In genomic region chr10:73246322-73246782, GRCh38 we compare ENCODE assay signal across 8 cellular contexts. TPM values are rescaled to one million over a fixed set of nuclear protein-coding genes. Genes with fewer than 3 reads are reported as not detected.
DNase-seq lines count a peak whose midpoint lies in the region; ATAC-seq lines count a peak whose summit lies in the region.

No MANE protein-coding gene starts in this region.

- POLR2A ChIA-PET in activated CD8-positive, alpha-beta T cell treated with anti-CD3 and anti-CD28 coated beads, Interleukin-2, amount 10 ng/mL, durations not matched to agents 7 days and 5 days (lab: Charles Lee): interaction anchor here (0.5 to 2.1 kb wide), 18 partner anchors 8 to 634 kb away, joined by 3 to 12 read pairs (median 5); partner anchors contain the start of genes ANXA7, CFAP70, ECD and FAM149B1

- no peak for ATAC-seq in activated CD8-positive, alpha-beta T cell treated with anti-CD3 and anti-CD28 coated beads, Interleukin-2, amount 10 ng/mL, durations not matched to agents 7 days and 5 days
- no peak for ATAC-seq in stimulated activated naive B cell treated with anti-CD40 and anti-IgM and Interleukin-4, amounts not matched to agents 10 μg/mL and 1 μg/mL and 100 μg/mL, for 72 hours (replicated peaks)

- peak overlapping the region; percentile 91 for H3K4me3 ChIP-seq in iPS-11a (ENCODE audit: low read depth, low read length)

- DNase-seq in NCI-H146 (lab: John Stamatoyannopoulos, UW) (peak; percentile 24), NCI-H146 treated with DMSO at 0.1 percent for 48 hours (lab: John Stamatoyannopoulos, UW; ENCODE audit: unreplicated experiment) (no peak), HCEC 1CT (no peak), Kasumi-1 (lab: John Stamatoyannopoulos, UW) (no peak)
- DNase-seq in activated CD8-positive, alpha-beta T cell treated with anti-CD3 and anti-CD28 coated beads, Interleukin-2, amount 10 ng/mL, durations not matched to agents 7 days and 5 days: no peak
- DNase-seq in stimulated activated naive B cell treated with anti-CD40 and anti-IgM and Interleukin-4, amounts not matched to agents 10 μg/mL and 1 μg/mL and 100 μg/mL, for 72 hours: no peak
- no peak for DNase-seq in stimulated activated naive CD4-positive, alpha-beta T cell treated with Interleukin-2 at 50 U/mL for 16 hours (lab: John Stamatoyannopoulos, UW)

- no peaks in the 10 kb centered on the region for H3K27me3 Mint-ChIP-seq in activated CD8-positive, alpha-beta T cell treated with anti-CD3 and anti-CD28 coated beads, Interleukin-2, amount 10 ng/mL, durations not matched to agents 7 days and 5 days (ENCODE audit: low read depth)
- H3K27me3 Mint-ChIP-seq in stimulated activated naive B cell treated with anti-CD40 and anti-IgM and Interleukin-4, amounts not matched to agents 10 μg/mL and 1 μg/mL and 100 μg/mL, for 72 hours: no peaks in the 10 kb centered on the region

- peak overlapping the region; percentile 98 for H3K27ac Mint-ChIP-seq in activated CD8-positive, alpha-beta T cell treated with anti-CD3 and anti-CD28 coated beads, Interleukin-2, amount 10 ng/mL, durations not matched to agents 7 days and 5 days
- peak overlapping the region; percentile 99 for H3K27ac Mint-ChIP-seq in stimulated activated naive B cell treated with anti-CD40 and anti-IgM and Interleukin-4, amounts not matched to agents 10 μg/mL and 1 μg/mL and 100 μg/mL, for 72 hours

- peaks cover 77% of the 10 kb centered on the region for H3K36me3 Mint-ChIP-seq in activated CD8-positive, alpha-beta T cell treated with anti-CD3 and anti-CD28 coated beads, Interleukin-2, amount 10 ng/mL, durations not matched to agents 7 days and 5 days (ENCODE audit: low read depth)
- peaks cover 32 to 56% of the 10 kb centered on the region in 2 donors for H3K36me3 Mint-ChIP-seq in stimulated activated naive B cell treated with anti-CD40 and anti-IgM and Interleukin-4, amounts not matched to agents 10 μg/mL and 1 μg/mL and 100 μg/mL, for 72 hours

- peak overlapping the region; percentile 100 for H3K4me3 Mint-ChIP-seq in activated CD8-positive, alpha-beta T cell treated with anti-CD3 and anti-CD28 coated beads, Interleukin-2, amount 10 ng/mL, durations not matched to agents 7 days and 5 days
- H3K4me3 Mint-ChIP-seq in stimulated activated naive B cell treated with anti-CD40 and anti-IgM and Interleukin-4, amounts not matched to agents 10 μg/mL and 1 μg/mL and 100 μg/mL, for 72 hours: peak overlapping the region; percentile 97 to 98

- H3K4me1 Mint-ChIP-seq in activated CD8-positive, alpha-beta T cell treated with anti-CD3 and anti-CD28 coated beads, Interleukin-2, amount 10 ng/mL, durations not matched to agents 7 days and 5 days (ENCODE audit: low read depth): peaks cover 61% of the 10 kb centered on the region
- H3K4me1 Mint-ChIP-seq in stimulated activated naive B cell treated with anti-CD40 and anti-IgM and Interleukin-4, amounts not matched to agents 10 μg/mL and 1 μg/mL and 100 μg/mL, for 72 hours: peaks cover 24 to 60% of the 10 kb centered on the region in 2 donors

- H3K9me3 Mint-ChIP-seq in activated CD8-positive, alpha-beta T cell treated with anti-CD3 and anti-CD28 coated beads, Interleukin-2, amount 10 ng/mL, durations not matched to agents 7 days and 5 days (ENCODE audit: insufficient read depth): no peaks in the 10 kb centered on the region
- H3K9me3 Mint-ChIP-seq in stimulated activated naive B cell treated with anti-CD40 and anti-IgM and Interleukin-4, amounts not matched to agents 10 μg/mL and 1 μg/mL and 100 μg/mL, for 72 hours: no peaks in the 10 kb centered on the region

- CTCF ChIA-PET in activated CD8-positive, alpha-beta T cell treated with anti-CD3 and anti-CD28 coated beads, Interleukin-2, amount 10 ng/mL, durations not matched to agents 7 days and 5 days (lab: Charles Lee): interaction anchor here (0.6 to 2.0 kb wide), 10 partner anchors 9 to 1636 kb away, joined by 3 to 9 read pairs (median 4); partner anchors contain the start of genes CFAP70 and PPP3CB

RNA-seq across cellular contexts. Expression of gene DNAJC9, which starts 0.7 kb away (rescaled TPM):
- total RNA-seq in activated CD8-positive, alpha-beta T cell treated with anti-CD3 and anti-CD28 coated beads, Interleukin-2, amount 10 ng/mL, durations not matched to agents 7 days and 5 days: 10 to 100 TPM; 70.7 to 71.6 TPM

RNA-seq across cellular contexts. Expression of gene MRPS16, which starts 6.1 kb away (rescaled TPM):
- total RNA-seq in activated CD8-positive, alpha-beta T cell treated with anti-CD3 and anti-CD28 coated beads, Interleukin-2, amount 10 ng/mL, durations not matched to agents 7 days and 5 days: 100 to 1,000 TPM in 1 of 2 experiments, 10 to 100 TPM in 1; 97.5 to 103 TPM
